In the genomic region with DNA sequence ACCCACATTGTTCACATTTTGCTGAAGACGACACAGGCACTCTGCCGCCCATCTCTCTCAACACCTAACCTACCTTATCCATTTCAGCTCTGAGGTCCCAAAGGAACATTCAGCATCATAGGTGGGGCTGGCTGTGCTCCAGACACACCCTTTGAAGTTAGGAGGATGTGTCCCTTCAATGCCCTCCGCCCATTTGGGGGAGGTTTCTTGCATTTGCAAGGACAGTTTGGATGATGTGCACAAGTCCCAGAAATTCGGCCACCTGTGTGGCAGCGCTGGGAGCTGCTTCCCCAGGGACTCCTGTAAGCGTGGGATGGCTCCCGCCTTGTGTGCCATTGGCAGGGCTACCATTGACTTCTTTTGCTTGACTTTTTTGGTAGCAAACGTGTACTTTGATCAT, we compare ENCODE assay signal across 27 cellular contexts.
"Had no signal": no experiment of that assay in that cellular context is flagged by ENCODE, and none has a peak within 500 bp of the region (broad histone marks: within the 10 kb centered on the region; RNA-seq: fewer than 3 reads in every experiment).

No MANE protein-coding gene starts in this region.

- H3K36me3 Mint-ChIP-seq: natural killer cell; neural progenitor cell; stimulated activated effector memory CD8-positive, alpha-beta T cell treated with anti-CD3 and anti-CD28 coated beads, Interleukin-12 subunit alpha, Interleukin-12 subunit beta, amount 100 ng/mL, for 72 hours; stimulated activated naive B cell treated with anti-CD40 and anti-IgM and Interleukin-4, amounts not matched to agents 10 μg/mL and 1 μg/mL and 100 μg/mL, for 72 hours had no signal

- H3K27me3 Mint-ChIP-seq: naive thymus-derived CD4-positive, alpha-beta T cell; stimulated activated naive B cell treated with anti-CD40 and anti-IgM and Interleukin-4, amounts not matched to agents 10 μg/mL and 1 μg/mL and 100 μg/mL, for 72 hours; stimulated activated naive CD8-positive, alpha-beta T cell treated with anti-CD3 and anti-CD28 coated beads, Interleukin-15, Interleukin-2, amounts not matched to agents 100 ng/mL and 50 ng/mL, for 24 hours had no signal

- H3K27ac ChIP-seq: neural progenitor cell, pancreas, prostate gland, right lobe of liver, sigmoid colon, stomach, thoracic aorta, thyroid gland, tibial nerve, upper lobe of left lung, vagina had no signal

- H3K4me1 Mint-ChIP-seq: naive thymus-derived CD4-positive, alpha-beta T cell; natural killer cell; nephron; stimulated activated effector memory CD8-positive, alpha-beta T cell treated with anti-CD3 and anti-CD28 coated beads, Interleukin-12 subunit alpha, Interleukin-12 subunit beta, amount 100 ng/mL, for 72 hours; stimulated activated naive B cell treated with anti-CD40 and anti-IgM and Interleukin-4, amounts not matched to agents 10 μg/mL and 1 μg/mL and 100 μg/mL, for 72 hours had no signal

- H3K27me3 ChIP-seq: neural progenitor cell, pancreas, right lobe of liver, sigmoid colon, stomach, thyroid gland, tibial nerve, upper lobe of left lung, vagina had no signal

- H3K4me1 ChIP-seq: neural progenitor cell, pancreas, prostate gland, right lobe of liver, sigmoid colon, stomach, thyroid gland, tibial nerve, upper lobe of left lung, vagina had no signal

- H3K4me3 ChIP-seq: neural progenitor cell, pancreas, prostate gland, right lobe of liver, sigmoid colon, stomach, thoracic aorta, thyroid gland, tibial nerve, upper lobe of left lung, vagina had no signal

- H3K9ac ChIP-seq: neural progenitor cell had no signal

- H3K4me2 ChIP-seq: neural progenitor cell had no signal

- H3K36me3 ChIP-seq: neural progenitor cell, pancreas, prostate gland, right lobe of liver, sigmoid colon, stomach, thoracic aorta, thyroid gland, tibial nerve, upper lobe of left lung, vagina had no signal

- H3K9me3 ChIP-seq: pancreas, prostate gland, right lobe of liver, thoracic aorta, thyroid gland, upper lobe of left lung, vagina had no signal

- H3K4me3 Mint-ChIP-seq: naive thymus-derived CD4-positive, alpha-beta T cell; natural killer cell; nephron; neural progenitor cell; stimulated activated effector memory CD8-positive, alpha-beta T cell treated with anti-CD3 and anti-CD28 coated beads, Interleukin-12 subunit alpha, Interleukin-12 subunit beta, amount 100 ng/mL, for 72 hours; stimulated activated naive B cell treated with anti-CD40 and anti-IgM and Interleukin-4, amounts not matched to agents 10 μg/mL and 1 μg/mL and 100 μg/mL, for 72 hours; stimulated activated naive CD8-positive, alpha-beta T cell treated with anti-CD3 and anti-CD28 coated beads, Interleukin-15, Interleukin-2, amounts not matched to agents 100 ng/mL and 50 ng/mL, for 24 hours had no signal

- H3K27ac Mint-ChIP-seq: naive thymus-derived CD4-positive, alpha-beta T cell; natural killer cell; nephron; neural progenitor cell; stimulated activated effector memory CD8-positive, alpha-beta T cell treated with anti-CD3 and anti-CD28 coated beads, Interleukin-12 subunit alpha, Interleukin-12 subunit beta, amount 100 ng/mL, for 72 hours; stimulated activated naive B cell treated with anti-CD40 and anti-IgM and Interleukin-4, amounts not matched to agents 10 μg/mL and 1 μg/mL and 100 μg/mL, for 72 hours; stimulated activated naive CD8-positive, alpha-beta T cell treated with anti-CD3 and anti-CD28 coated beads, Interleukin-15, Interleukin-2, amounts not matched to agents 100 ng/mL and 50 ng/mL, for 24 hours had no signal

- DNase-seq: naive thymus-derived CD4-positive, alpha-beta T cell; natural killer cell; occipital lobe; pancreas; retina; right cardiac atrium; right lobe of liver; sigmoid colon; small intestine; stimulated activated CD4-positive, alpha-beta T cell treated with anti-CD3 and anti-CD28 coated beads, Interleukin-15, amount 100 ng/mL, for 24 hours; stimulated activated CD4-positive, alpha-beta T cell treated with anti-CD3 and anti-CD28 coated beads, Interleukin-2, amount 100 ng/mL, for 24 hours; stimulated activated CD4-positive, alpha-beta T cell treated with anti-CD3 and anti-CD28 coated beads, Interleukin-2, amount 100 ng/mL, for 48 hours; stimulated activated CD4-positive, alpha-beta T cell treated with anti-CD3 and anti-CD28 coated beads, Interleukin-4, amount 100 ng/mL, for 24 hours; stimulated activated naive B cell treated with anti-CD40 and anti-IgM and Interleukin-4, amounts not matched to agents 10 μg/mL and 1 μg/mL and 100 μg/mL, for 72 hours; stimulated activated naive CD4-positive, alpha-beta T cell treated with Interleukin-2 at 50 U/mL for 16 hours; stomach; thyroid gland; trophoblast cell; upper lobe of left lung had no signal

- H2AFZ ChIP-seq: neural progenitor cell had no signal
